1 cellular context compared by ENCODE assay signal in genomic region chr1:58811303-58811702, GRCh38.
TF ChIP-seq lines count a peak whose summit lies in the region.

No MANE protein-coding gene starts in this region.

TF ChIP-seq in HepG2, 621 proteins besides CTCF, POLR2A, EP300 and RAD21:
- peak; percentile 31 for TF ChIP-seq ZEB1 (IDR thresholded peaks at IDR 0.05; ENCODE audit: insufficient replicate concordance, low read depth)
- TF ChIP-seq MTA1 (CRISPR knock-in tag; IDR thresholded peaks at IDR 0.05; ENCODE audit: borderline replicate concordance), result no peak
